27 cellular contexts compared by ENCODE assay signal in genomic region chr2:46502291-46502690, GRCh38. TPM values are rescaled to one million over a fixed set of nuclear protein-coding genes. Genes with fewer than 3 reads are reported as not detected.
DNase-seq lines count a peak whose midpoint lies in the region; ATAC-seq, FAIRE-seq and TF ChIP-seq lines count a peak whose summit lies in the region.
"Had no signal": no experiment of that assay in that cellular context is flagged by ENCODE, and none has a peak within 500 bp of the region (broad histone marks: within the 10 kb centered on the region; RNA-seq: fewer than 3 reads in every experiment).

No MANE protein-coding gene starts in this region.

- TF ChIP-seq EP300 in HepG2 (IDR thresholded peaks at IDR 0.05; ENCODE audit: low read depth in 2 of 2, low read length in 2 of 2) (no peak), HepG2 (CRISPR knock-in tag; IDR thresholded peaks at IDR 0.05; ENCODE audit: borderline replicate concordance) (no peak)

- H3K27me3 ChIP-seq in HepG2 (ENCODE audit: control insufficient read depth in 1 of 2, insufficient read depth in 2 of 2, low read length in 2 of 2) (peaks cover 9 to 74% of the 10 kb centered on the region in 2 experiments; a peak in 4 of 5 replicates), right lobe of liver (no peaks in the 10 kb centered on the region), small intestine (ENCODE audit: control insufficient read depth in 2 of 2, insufficient read depth in 2 of 2, low read length in 2 of 2) (no peaks in the 10 kb centered on the region), lower lobe of right lung (ENCODE audit: low read depth) (no peaks in the 10 kb centered on the region)
- H3K27me3 ChIP-seq: BE2C had no signal

- in situ Hi-C loops in HepG2 (cut with HindIII; ENCODE audit: extremely low pct_ligation_motif_present, low pct_unique_long_range_greater_than_20kb), result no loop called here
- in situ Hi-C loops in G401 (cut with HindIII; ENCODE audit: low sequenced_read_pairs), result no loop called here

- no peak for TF ChIP-seq POLR2A in HepG2 (IDR thresholded peaks at IDR 0.05; ENCODE audit: insufficient read depth in 1 of 2, low read depth in 2 of 2, low read length in 2 of 2)
- no peak for TF ChIP-seq POLR2A in right lobe of liver (IDR thresholded peaks at IDR 0.05)

- FAIRE-seq in HepG2 (lab: Jason Lieb, UNC) (no peak), small intestine (lab: Jason Lieb, UNC) (no peak)
- FAIRE-seq: A204.1, D721Med, GM12878, GM12892, GM18507 had no signal

- ATAC-seq in HepG2, result no peak
- ATAC-seq in right lobe of liver, result no peak
- no peak for ATAC-seq in lower lobe of right lung
- ATAC-seq: CD8-positive, alpha-beta T cell; GM12878 had no signal

- H3K9ac ChIP-seq in HepG2 (ENCODE audit: insufficient read depth, low read depth, low read length), result no peak overlapping the region
- H3K9ac ChIP-seq: BLaER1 had no signal

- intact Hi-C loops in HepG2 (cut with micrococcal nuclease; ENCODE audit: unreplicated experiment) (no loop called here), right lobe of liver (cut with DNase I) (no loop called here), lower lobe of right lung (cut with DNase I) (no loop called here)
- intact Hi-C loops in dendritic cell treated with granulocyte-macrophage colony-stimulating factor and Interleukin-4, amounts not matched to agents 40 ng/mL and 50 ng/mL, for 4 days (cut with micrococcal nuclease), result no loop called here

- DNase-seq in HepG2 (ENCODE audit: low spot score), result no peak
- DNase-seq in right lobe of liver, result no peak
- DNase-seq in foreskin melanocyte, result peak; percentile 85
- DNase-seq in small intestine, result peak; percentile 13
- no peak for DNase-seq in lower lobe of right lung
- DNase-seq in G401 (ENCODE audit: low spot score), result no peak
- no peak for DNase-seq in kidney tubule cell (ENCODE audit: low spot score)
- DNase-seq: 8988T; ACHN; BE2C; C1 segment of cervical spinal cord; Calu3; CD4-positive, alpha-beta T cell; CD8-positive, alpha-beta T cell; DMS79 treated with DMSO at 0.1 percent for 48 hours; GDM1 had no signal

- H3K4me3 ChIP-seq in HepG2 (replicated peaks in 1 of 3; ENCODE audit: insufficient read depth in 1 of 3, low read depth in 2 of 3, low read length in 3 of 3) (no peak overlapping the region), right lobe of liver (no peak overlapping the region), small intestine (ENCODE audit: low read depth in 1 of 2, low read length in 2 of 2) (no peak overlapping the region), lower lobe of right lung (no peak overlapping the region)
- H3K4me3 ChIP-seq: BLaER1, GM12878 had no signal

- H4K20me1 ChIP-seq in HepG2 (ENCODE audit: insufficient read depth, low read length), result no peaks in the 10 kb centered on the region
- H4K20me1 ChIP-seq: BLaER1 had no signal

- peaks cover 25% of the 10 kb centered on the region for H3K4me1 ChIP-seq in HepG2 (ENCODE audit: insufficient read depth, low read length)
- no peaks in the 10 kb centered on the region for H3K4me1 ChIP-seq in right lobe of liver
- H3K4me1 ChIP-seq in small intestine (ENCODE audit: control insufficient read depth in 2 of 2, insufficient read depth in 1 of 2, low read depth in 1 of 2, low read length in 1 of 2), result peaks cover 0 to 3% of the 10 kb centered on the region in 2 donors
- no peaks in the 10 kb centered on the region for H3K4me1 ChIP-seq in lower lobe of right lung
- H3K4me1 ChIP-seq: BE2C had no signal

- H3K4me3 Mint-ChIP-seq in dendritic cell treated with granulocyte-macrophage colony-stimulating factor and Interleukin-4, amounts not matched to agents 40 ng/mL and 50 ng/mL, for 4 days, result no peak overlapping the region
- H3K4me3 Mint-ChIP-seq: CD14-positive monocyte; CD4-positive, alpha-beta T cell; CD8-positive, alpha-beta T cell had no signal

- no peaks in the 10 kb centered on the region for H3K36me3 ChIP-seq in HepG2 (replicated peaks in 1 of 2; ENCODE audit: control insufficient read depth in 1 of 2, insufficient read depth in 2 of 2, low read length in 2 of 2)
- H3K36me3 ChIP-seq in right lobe of liver, result no peaks in the 10 kb centered on the region
- no peaks in the 10 kb centered on the region for H3K36me3 ChIP-seq in small intestine (ENCODE audit: control insufficient read depth in 2 of 2, insufficient read depth in 2 of 2, low read length in 2 of 2)
- no peaks in the 10 kb centered on the region for H3K36me3 ChIP-seq in lower lobe of right lung
- H3K36me3 ChIP-seq: BE2C, BLaER1 had no signal

- no peak overlapping the region for H2AFZ ChIP-seq in HepG2 (ENCODE audit: low read length)

- no peaks in the 10 kb centered on the region for H3K79me2 ChIP-seq in HepG2 (ENCODE audit: insufficient read depth, low read length)

- H3K4me2 ChIP-seq in HepG2 (ENCODE audit: low read depth, low read length), result no peak overlapping the region
- H3K4me2 ChIP-seq: BLaER1 had no signal

- TF ChIP-seq CTCF in HepG2 (CRISPR knock-in tag; IDR thresholded peaks at IDR 0.05), result no peak
- TF ChIP-seq CTCF in right lobe of liver (IDR thresholded peaks at IDR 0.05), result no peak
- TF ChIP-seq CTCF in lower lobe of right lung (IDR thresholded peaks at IDR 0.05), result no peak

- WGBS in HepG2 (ENCODE audit: low lambda C conversion rate), result 4% methylated on average over 2 of the region's 2 CpGs
- 67% methylated on average over 2 of the region's 2 CpGs for WGBS in right lobe of liver (ENCODE audit: insufficient coverage, low coverage, low lambda C conversion rate, missing lambda C conversion rate)
- WGBS in small intestine, 3 donors, result 31 to 53% (median 35%) methylated on average over 2 of the region's 2 CpGs

- no peaks in the 10 kb centered on the region for H3K9me3 Mint-ChIP-seq in dendritic cell treated with granulocyte-macrophage colony-stimulating factor and Interleukin-4, amounts not matched to agents 40 ng/mL and 50 ng/mL, for 4 days
- H3K9me3 Mint-ChIP-seq: CD14-positive monocyte; CD4-positive, alpha-beta T cell; CD8-positive, alpha-beta T cell had no signal

- peaks cover 64% of the 10 kb centered on the region for H3K4me1 Mint-ChIP-seq in dendritic cell treated with granulocyte-macrophage colony-stimulating factor and Interleukin-4, amounts not matched to agents 40 ng/mL and 50 ng/mL, for 4 days (ENCODE audit: low read depth)

- H3K27ac ChIP-seq in HepG2 (ENCODE audit: extremely low read length, insufficient read depth, low read length) (no peak overlapping the region), right lobe of liver (no peak overlapping the region), small intestine (ENCODE audit: low read depth in 1 of 2, low read length in 1 of 2) (no peak overlapping the region), lower lobe of right lung (no peak overlapping the region)
- H3K27ac ChIP-seq: BLaER1 had no signal

- no TSS peak for BruUV-seq in HepG2 (replicated peaks; lab: Mats Ljungman, UMichigan)

- H3K27ac Mint-ChIP-seq in dendritic cell treated with granulocyte-macrophage colony-stimulating factor and Interleukin-4, amounts not matched to agents 40 ng/mL and 50 ng/mL, for 4 days, result peak overlapping the region; percentile 40
- H3K27ac Mint-ChIP-seq: CD4-positive, alpha-beta T cell; CD8-positive, alpha-beta T cell had no signal

- POLR2A ChIA-PET in HepG2 (lab: Yijun Ruan, JAX), result no interaction called here

- H3K9me3 ChIP-seq in HepG2 (ENCODE audit: low read length) (no peaks in the 10 kb centered on the region), right lobe of liver (no peaks in the 10 kb centered on the region), small intestine (ENCODE audit: control insufficient read depth, low read depth) (no peaks in the 10 kb centered on the region), lower lobe of right lung (no peaks in the 10 kb centered on the region)
- H3K9me3 ChIP-seq: BE2C, Caco-2 had no signal

- CTCF ChIA-PET in HepG2 (lab: Yijun Ruan, JAX; ENCODE audit: low intra/inter-chr PET ratio, low total read pairs), result no interaction called here

- TF ChIP-seq RAD21 in HepG2 (CRISPR knock-in tag; IDR thresholded peaks at IDR 0.05), result no peak

- no peaks in the 10 kb centered on the region for H3K36me3 Mint-ChIP-seq in dendritic cell treated with granulocyte-macrophage colony-stimulating factor and Interleukin-4, amounts not matched to agents 40 ng/mL and 50 ng/mL, for 4 days (ENCODE audit: low read depth)

- no peaks in the 10 kb centered on the region for H3K27me3 Mint-ChIP-seq in dendritic cell treated with granulocyte-macrophage colony-stimulating factor and Interleukin-4, amounts not matched to agents 40 ng/mL and 50 ng/mL, for 4 days
- H3K27me3 Mint-ChIP-seq: CD4-positive, alpha-beta T cell had no signal

RNA-seq across cellular contexts. Expression of gene TMEM247, which starts 22.9 kb away (rescaled TPM):
- total RNA-seq in HepG2 (2016; rRNA removed; fragmentation: Illumina TruSeq; extraction: Trizol) (not detected in 2 replicates), right lobe of liver (not detected), lower lobe of right lung (not detected)
- not detected in 2 replicates for total RNA-seq in HepG2 (2016; cell fraction: cytosol; rRNA removed; fragmentation: Illumina TruSeq; extraction: Trizol; ENCODE audit: low read depth)
- total RNA-seq in HepG2 (2016; cell fraction: insoluble cytoplasmic fraction; rRNA removed; fragmentation: Illumina TruSeq; extraction: Trizol), result not detected in 2 replicates
- not detected in 2 replicates for total RNA-seq in HepG2 (2016; cell fraction: membrane; rRNA removed; fragmentation: Illumina TruSeq; extraction: Trizol)
- total RNA-seq in HepG2 (2016; cell fraction: nucleus; rRNA removed; fragmentation: Illumina TruSeq; extraction: Trizol), result not detected in 2 replicates
- polyA plus RNA-seq in HepG2 (2011; rRNA removed) (not detected in 2 replicates), small intestine (not detected)
- not detected in 2 replicates for polyA plus RNA-seq in HepG2 (2011; cell fraction: cytosol; rRNA removed)
- not detected in 2 replicates for polyA plus RNA-seq in HepG2 (2011; cell fraction: nucleus; rRNA removed)
- polyA plus RNA-seq in HepG2 (2012), result not detected in 2 replicates
- not detected in 2 replicates for polyA plus RNA-seq in HepG2 (2016; cell fraction: cytosol; fragmentation: Illumina TruSeq; extraction: Trizol; ENCODE audit: low read depth)
- not detected in 2 replicates for polyA plus RNA-seq in HepG2 (2016; cell fraction: insoluble cytoplasmic fraction; fragmentation: Illumina TruSeq; extraction: Trizol; ENCODE audit: low read depth)
- polyA plus RNA-seq in HepG2 (2016; cell fraction: membrane; fragmentation: Illumina TruSeq; extraction: Trizol; ENCODE audit: low read depth), result not detected in 2 replicates
- not detected in 2 replicates for polyA plus RNA-seq in HepG2 (2016; cell fraction: nucleus; fragmentation: Illumina TruSeq; extraction: Trizol; ENCODE audit: insufficient read depth, low read depth)
- not detected in 2 replicates for polyA minus RNA-seq in HepG2 (2011; rRNA and poly(A)+ RNA removed; ENCODE audit: low replicate concordance)
- not detected in 2 replicates for polyA minus RNA-seq in HepG2 (2011; cell fraction: cytosol; rRNA and poly(A)+ RNA removed)
- polyA minus RNA-seq in HepG2 (2011; cell fraction: nucleus; rRNA and poly(A)+ RNA removed), result not detected in 2 replicates
- total RNA-seq in G401 (2014; rRNA removed; shearing (Covaris generic)), result not detected in 2 replicates
- total RNA-seq: A673; Caco-2; Calu3; CD4-positive, alpha-beta T cell; CD8-positive, alpha-beta T cell; GM12878 had no signal
- polyA plus RNA-seq: AG04450, CD14-positive monocyte, GM12878 had no signal

RNA-seq across cellular contexts. Expression of gene RHOQ, which starts 40.0 kb away (rescaled TPM):
- 9.9 and 10.4 TPM in 2 replicates for total RNA-seq in HepG2 (2016; rRNA removed; fragmentation: Illumina TruSeq; extraction: Trizol)
- total RNA-seq in HepG2 (2016; cell fraction: cytosol; rRNA removed; fragmentation: Illumina TruSeq; extraction: Trizol; ENCODE audit: low read depth), result 3.3 and 5.5 TPM in 2 replicates
- total RNA-seq in HepG2 (2016; cell fraction: insoluble cytoplasmic fraction; rRNA removed; fragmentation: Illumina TruSeq; extraction: Trizol), result 10.0 and 12.4 TPM in 2 replicates
- 13.3 and 16.6 TPM in 2 replicates for total RNA-seq in HepG2 (2016; cell fraction: membrane; rRNA removed; fragmentation: Illumina TruSeq; extraction: Trizol)
- total RNA-seq in HepG2 (2016; cell fraction: nucleus; rRNA removed; fragmentation: Illumina TruSeq; extraction: Trizol), result 9.2 and 11.0 TPM in 2 replicates
- polyA plus RNA-seq in HepG2 (2011; rRNA removed), result 14.2 and 15.3 TPM in 2 replicates
- 7.9 and 10.3 TPM in 2 replicates for polyA plus RNA-seq in HepG2 (2011; cell fraction: cytosol; rRNA removed)
- polyA plus RNA-seq in HepG2 (2011; cell fraction: nucleus; rRNA removed), result 26.2 and 28.8 TPM in 2 replicates
- 11.3 and 19.1 TPM in 2 replicates for polyA plus RNA-seq in HepG2 (2012)
- 8.8 and 10.2 TPM in 2 replicates for polyA plus RNA-seq in HepG2 (2016; cell fraction: cytosol; fragmentation: Illumina TruSeq; extraction: Trizol; ENCODE audit: low read depth)
- polyA plus RNA-seq in HepG2 (2016; cell fraction: insoluble cytoplasmic fraction; fragmentation: Illumina TruSeq; extraction: Trizol; ENCODE audit: low read depth), result 14.1 and 17.4 TPM in 2 replicates
- polyA plus RNA-seq in HepG2 (2016; cell fraction: membrane; fragmentation: Illumina TruSeq; extraction: Trizol; ENCODE audit: low read depth), result 15.9 and 20.9 TPM in 2 replicates
- 19.6 and 24.7 TPM in 2 replicates for polyA plus RNA-seq in HepG2 (2016; cell fraction: nucleus; fragmentation: Illumina TruSeq; extraction: Trizol; ENCODE audit: insufficient read depth, low read depth)
- polyA minus RNA-seq in HepG2 (2011; rRNA and poly(A)+ RNA removed; ENCODE audit: low replicate concordance), result 10.9 and 13.6 TPM in 2 replicates
- 6.4 and 6.5 TPM in 2 replicates for polyA minus RNA-seq in HepG2 (2011; cell fraction: cytosol; rRNA and poly(A)+ RNA removed)
- 25.6 and 33.1 TPM in 2 replicates for polyA minus RNA-seq in HepG2 (2011; cell fraction: nucleus; rRNA and poly(A)+ RNA removed)
- total RNA-seq in right lobe of liver, result 10 to 100 TPM; 10.6 to 37.2 (median 26.0) TPM
- polyA plus RNA-seq in small intestine, result 10 to 100 TPM in 2 of 3 donors, 1 to 10 TPM in 1; 1.6 to 23.7 (median 11.6) TPM
- total RNA-seq in lower lobe of right lung, result 88.5 TPM
- 88.9 and 115 TPM in 2 replicates for total RNA-seq in G401 (2014; rRNA removed; shearing (Covaris generic))

RNA-seq across cellular contexts. Expression of gene ATP6V1E2, which starts 40.1 kb away (rescaled TPM):
- 2.1 and 2.4 TPM in 2 replicates for total RNA-seq in HepG2 (2016; rRNA removed; fragmentation: Illumina TruSeq; extraction: Trizol)
- 1.7 and 1.9 TPM in 2 replicates for total RNA-seq in HepG2 (2016; cell fraction: cytosol; rRNA removed; fragmentation: Illumina TruSeq; extraction: Trizol; ENCODE audit: low read depth)
- total RNA-seq in HepG2 (2016; cell fraction: insoluble cytoplasmic fraction; rRNA removed; fragmentation: Illumina TruSeq; extraction: Trizol), result 2.1 and 2.5 TPM in 2 replicates
- total RNA-seq in HepG2 (2016; cell fraction: membrane; rRNA removed; fragmentation: Illumina TruSeq; extraction: Trizol), result 4.3 and 5.3 TPM in 2 replicates
- 1.7 and 1.8 TPM in 2 replicates for total RNA-seq in HepG2 (2016; cell fraction: nucleus; rRNA removed; fragmentation: Illumina TruSeq; extraction: Trizol)
- 1.9 and 2.9 TPM in 2 replicates for polyA plus RNA-seq in HepG2 (2011; rRNA removed)
- polyA plus RNA-seq in HepG2 (2011; cell fraction: cytosol; rRNA removed), result 2.0 and 3.4 TPM in 2 replicates
- polyA plus RNA-seq in HepG2 (2011; cell fraction: nucleus; rRNA removed), result 1.9 and 2.3 TPM in 2 replicates
- polyA plus RNA-seq in HepG2 (2012), result 2.9 and 4.3 TPM in 2 replicates
- polyA plus RNA-seq in HepG2 (2016; cell fraction: cytosol; fragmentation: Illumina TruSeq; extraction: Trizol; ENCODE audit: low read depth), result 1.9 and 2.8 TPM in 2 replicates
- 2.4 and 2.8 TPM in 2 replicates for polyA plus RNA-seq in HepG2 (2016; cell fraction: insoluble cytoplasmic fraction; fragmentation: Illumina TruSeq; extraction: Trizol; ENCODE audit: low read depth)
- 3.7 and 4.6 TPM in 2 replicates for polyA plus RNA-seq in HepG2 (2016; cell fraction: membrane; fragmentation: Illumina TruSeq; extraction: Trizol; ENCODE audit: low read depth)
- polyA plus RNA-seq in HepG2 (2016; cell fraction: nucleus; fragmentation: Illumina TruSeq; extraction: Trizol; ENCODE audit: insufficient read depth, low read depth), result 2.2 and 2.6 TPM in 2 replicates
- 1.9 and 13.7 TPM in 2 replicates for polyA minus RNA-seq in HepG2 (2011; rRNA and poly(A)+ RNA removed; ENCODE audit: low replicate concordance)
- 0.88 and 2.4 TPM in 2 replicates for polyA minus RNA-seq in HepG2 (2011; cell fraction: cytosol; rRNA and poly(A)+ RNA removed)
- polyA minus RNA-seq in HepG2 (2011; cell fraction: nucleus; rRNA and poly(A)+ RNA removed), result 2.4 and 3.1 TPM in 2 replicates
- 1 to 10 TPM; 2.8 to 4.8 (median 3.6) TPM for total RNA-seq in right lobe of liver
- 1 to 10 TPM in 1 of 3 donors, under 1 TPM in 1, not detected in 1; 0.54 to 4.1 TPM for polyA plus RNA-seq in small intestine
- total RNA-seq in lower lobe of right lung, result 9.5 TPM
- 6.4 and 21.8 TPM in 2 replicates for total RNA-seq in G401 (2014; rRNA removed; shearing (Covaris generic))

Comparison
In these comparisons a context has a peak if more than half of its experiments do, and no peak if none do; other contexts are left out.
1. DNase-seq: peak in foreskin melanocyte (single experiment) and small intestine (single experiment); none in HepG2 (single experiment), right lobe of liver (0 of 3), lower lobe of right lung (single experiment), G401 (single experiment) and kidney tubule cell (single experiment).